23 cellular contexts compared by ENCODE assay signal in genomic region chr13:28601581-28601980, GRCh38.
"Had no signal": no experiment of that assay in that cellular context is flagged by ENCODE, and none has a peak within 500 bp of the region (broad histone marks: within the 10 kb centered on the region; RNA-seq: fewer than 3 reads in every experiment).

No MANE protein-coding gene starts in this region.

- H3K9me3 Mint-ChIP-seq: memory B cell; nephron; neural crest cell; stimulated activated memory B cell treated with anti-CD40 and anti-IgM and Interleukin-4, amounts not matched to agents 10 μg/mL and 1 μg/mL and 100 μg/mL, for 72 hours; type B pancreatic cell had no signal

- DNase-seq: islet precursor cell; left ventricle myocardium inferior; naive thymus-derived CD8-positive, alpha-beta T cell; pancreas; psoas muscle; right lobe of liver; stimulated activated CD4-positive, alpha-beta T cell treated with anti-CD3 and anti-CD28 coated beads, Interleukin-1b, Interleukin-23, amount 100 ng/mL, for 48 hours; stimulated activated CD4-positive, alpha-beta T cell treated with anti-CD3 and anti-CD28 coated beads, Interleukin-2, amount 100 ng/mL, for 48 hours; stimulated activated CD4-positive, alpha-beta T cell treated with anti-CD3 and anti-CD28 coated beads, Interleukin-4, amount 100 ng/mL, for 4 hours; stimulated activated CD8-positive, alpha-beta memory T cell treated with anti-CD3 and anti-CD28 coated beads, Interleukin-4, amount 100 ng/mL, for 48 hours; stimulated activated naive CD4-positive, alpha-beta T cell treated with Interleukin-2 at 50 U/mL for 16 hours; stomach; uterus had no signal

- H3K27ac Mint-ChIP-seq: memory B cell; naive thymus-derived CD8-positive, alpha-beta T cell; nephron; stimulated activated memory B cell treated with anti-CD40 and anti-IgM and Interleukin-4, amounts not matched to agents 10 μg/mL and 1 μg/mL and 100 μg/mL, for 72 hours; type B pancreatic cell had no signal

- H3K27ac ChIP-seq: hepatocyte, pancreas, psoas muscle, right atrium auricular region, right lobe of liver, stomach, tibial nerve, uterus had no signal

- ATAC-seq: naive thymus-derived CD8-positive, alpha-beta T cell; pancreas; psoas muscle; right lobe of liver; stimulated activated memory B cell treated with anti-CD40 and anti-IgM and Interleukin-4, amounts not matched to agents 10 μg/mL and 1 μg/mL and 100 μg/mL, for 72 hours had no signal

- H3K4me1 Mint-ChIP-seq: memory B cell; naive thymus-derived CD8-positive, alpha-beta T cell; neural crest cell; stimulated activated memory B cell treated with anti-CD40 and anti-IgM and Interleukin-4, amounts not matched to agents 10 μg/mL and 1 μg/mL and 100 μg/mL, for 72 hours had no signal

- H3K4me3 Mint-ChIP-seq: memory B cell; naive thymus-derived CD8-positive, alpha-beta T cell; nephron; neural crest cell; stimulated activated memory B cell treated with anti-CD40 and anti-IgM and Interleukin-4, amounts not matched to agents 10 μg/mL and 1 μg/mL and 100 μg/mL, for 72 hours; type B pancreatic cell had no signal

- H3K4me3 ChIP-seq: hepatocyte, left ventricle myocardium inferior, lung, pancreas, psoas muscle, right atrium auricular region, right lobe of liver, smooth muscle cell, stomach, tibial nerve, uterus had no signal

- H3K36me3 Mint-ChIP-seq: memory B cell; naive thymus-derived CD8-positive, alpha-beta T cell; stimulated activated memory B cell treated with anti-CD40 and anti-IgM and Interleukin-4, amounts not matched to agents 10 μg/mL and 1 μg/mL and 100 μg/mL, for 72 hours; type B pancreatic cell had no signal
